Comparison of ENCODE assay signal across 15 cellular contexts in genomic region chr9:6450641-6451375, GRCh38. TPM values are rescaled to one million over a fixed set of nuclear protein-coding genes. Genes with fewer than 3 reads are reported as not detected.
DNase-seq lines count a peak whose midpoint lies in the region; FAIRE-seq and TF ChIP-seq lines count a peak whose summit lies in the region.
"Had no signal": no experiment of that assay in that cellular context is flagged by ENCODE, and none has a peak within 500 bp of the region (broad histone marks: within the 10 kb centered on the region; RNA-seq: fewer than 3 reads in every experiment).

No MANE protein-coding gene starts in this region.

- no peak for DNase-seq in CD8-positive, alpha-beta memory T cell
- peak; percentile 20 for DNase-seq in amniotic epithelial cell (ENCODE audit: low read depth)
- DNase-seq in endodermal cell: no peak
- no peak for DNase-seq in progenitor cell of endocrine pancreas (ENCODE audit: low spot score, unreplicated experiment)
- DNase-seq in D721Med (ENCODE audit: insufficient read length, low spot score): no peak
- DNase-seq in kidney glomerular epithelial cell (lab: John Stamatoyannopoulos, UW): no peak
- no peak for DNase-seq in activated CD4-positive, alpha-beta T cell treated with anti-CD3 and anti-CD28 coated beads, Interleukin-2, amount 10 ng/mL, durations not matched to agents 7 days and 5 days
- DNase-seq: HCEC 1CT, NCI-H1417 treated with DMSO at 0.1 percent for 48 hours, NCI-H2029, NCI-H2171 treated with DMSO at 0.1 percent for 48 hours, NCI-H510A treated with DMSO at 0.1 percent for 48 hours, SHP77 had no signal

- H3K27me3 Mint-ChIP-seq in CD8-positive, alpha-beta memory T cell: no peaks in the 10 kb centered on the region
- H3K27me3 Mint-ChIP-seq in endodermal cell (ENCODE audit: insufficient read depth) (no peaks in the 10 kb centered on the region), progenitor cell of endocrine pancreas (no peaks in the 10 kb centered on the region)
- H3K27me3 Mint-ChIP-seq in activated CD4-positive, alpha-beta T cell treated with anti-CD3 and anti-CD28 coated beads, Interleukin-2, amount 10 ng/mL, durations not matched to agents 7 days and 5 days: no peaks in the 10 kb centered on the region
- H3K27me3 Mint-ChIP-seq: IgD-negative memory B cell had no signal

- peaks cover 34% of the 10 kb centered on the region for H3K4me1 ChIP-seq in CD8-positive, alpha-beta memory T cell (ENCODE audit: insufficient read depth, low read length)
- H3K4me1 ChIP-seq in endodermal cell (ENCODE audit: control insufficient read depth, insufficient read depth, low read length): peaks cover 12% of the 10 kb centered on the region

- CTCF ChIA-PET in CD8-positive, alpha-beta memory T cell (lab: Charles Lee): no interaction called here
- CTCF ChIA-PET in activated CD4-positive, alpha-beta T cell treated with anti-CD3 and anti-CD28 coated beads, Interleukin-2, amount 10 ng/mL, durations not matched to agents 7 days and 5 days (lab: Charles Lee): interaction anchor here (0.6 kb wide), 1 partner anchor 11 kb away, joined by 3 read pairs; no protein-coding TSS in a partner anchor

- no peak for FAIRE-seq in D721Med (lab: Jason Lieb, UNC)
- FAIRE-seq: RCC 7860 had no signal

- TF ChIP-seq CTCF in endodermal cell (conservative IDR thresholded peaks at IDR 0.05): no peak
- no peak for TF ChIP-seq CTCF in progenitor cell of endocrine pancreas (IDR thresholded peaks at IDR 0.05; ENCODE audit: unreplicated experiment)
- no peak for TF ChIP-seq CTCF in D721Med (IDR thresholded peaks at IDR 0.05; ENCODE audit: insufficient read depth, missing control alignments)

- no peaks in the 10 kb centered on the region for H3K9me3 ChIP-seq in CD8-positive, alpha-beta memory T cell (ENCODE audit: low read length)
- no peaks in the 10 kb centered on the region for H3K9me3 ChIP-seq in endodermal cell (ENCODE audit: control insufficient read depth, low read length)

- no peak overlapping the region for H3K4me3 ChIP-seq in CD8-positive, alpha-beta memory T cell (ENCODE audit: low read length)
- peak overlapping the region; percentile 57 for H3K4me3 ChIP-seq in endodermal cell (ENCODE audit: low read length)

- WGBS in endodermal cell (ENCODE audit: insufficient coverage in 1 of 2, insufficient read length in 1 of 2), 2 experiments: 88 to 100% methylated on average over 1 to 5 of the region's 5 CpGs

- H3K27ac Mint-ChIP-seq in CD8-positive, alpha-beta memory T cell: peak overlapping the region in 5 of 8 donors; percentile 1 to 22 (median 7)
- H3K27ac Mint-ChIP-seq in endodermal cell (peak overlapping the region; percentile 59), progenitor cell of endocrine pancreas (peak overlapping the region; percentile 60)
- H3K27ac Mint-ChIP-seq in activated CD4-positive, alpha-beta T cell treated with anti-CD3 and anti-CD28 coated beads, Interleukin-2, amount 10 ng/mL, durations not matched to agents 7 days and 5 days: no peak overlapping the region

- peaks cover 73 to 87% (median 77%) of the 10 kb centered on the region in 3 donors for H3K4me1 Mint-ChIP-seq in CD8-positive, alpha-beta memory T cell
- H3K4me1 Mint-ChIP-seq in endodermal cell (peaks cover 44% of the 10 kb centered on the region), progenitor cell of endocrine pancreas (ENCODE audit: low read depth) (peaks cover 33% of the 10 kb centered on the region)
- H3K4me1 Mint-ChIP-seq in activated CD4-positive, alpha-beta T cell treated with anti-CD3 and anti-CD28 coated beads, Interleukin-2, amount 10 ng/mL, durations not matched to agents 7 days and 5 days: peaks cover 29% of the 10 kb centered on the region

- no peaks in the 10 kb centered on the region for H3K36me3 ChIP-seq in CD8-positive, alpha-beta memory T cell (ENCODE audit: insufficient read depth, low read length)
- H3K36me3 ChIP-seq in endodermal cell (ENCODE audit: control insufficient read depth, insufficient read depth, low read length): peaks cover 10% of the 10 kb centered on the region

- no peak overlapping the region for H3K27ac ChIP-seq in CD8-positive, alpha-beta memory T cell (ENCODE audit: low read depth, low read length)
- peak overlapping the region; percentile 16 for H3K27ac ChIP-seq in endodermal cell (ENCODE audit: low read depth, low read length)

- H3K27me3 ChIP-seq in CD8-positive, alpha-beta memory T cell (ENCODE audit: insufficient read depth, low read length, poor library complexity, severe bottlenecking): no peaks in the 10 kb centered on the region
- no peaks in the 10 kb centered on the region for H3K27me3 ChIP-seq in endodermal cell (ENCODE audit: control insufficient read depth, insufficient read depth, low read length, poor library complexity, severe bottlenecking)

- peak overlapping the region; percentile 27 for H3K9ac ChIP-seq in endodermal cell (ENCODE audit: extremely low read depth, low read length, poor library complexity, severe bottlenecking)

- H3K9me3 Mint-ChIP-seq in CD8-positive, alpha-beta memory T cell: no peaks in the 10 kb centered on the region
- peaks cover 2% of the 10 kb centered on the region for H3K9me3 Mint-ChIP-seq in endodermal cell
- H3K9me3 Mint-ChIP-seq in progenitor cell of endocrine pancreas (ENCODE audit: low read depth): peaks cover 4% of the 10 kb centered on the region
- peaks cover 4% of the 10 kb centered on the region for H3K9me3 Mint-ChIP-seq in activated CD4-positive, alpha-beta T cell treated with anti-CD3 and anti-CD28 coated beads, Interleukin-2, amount 10 ng/mL, durations not matched to agents 7 days and 5 days

- H3K4me3 Mint-ChIP-seq in CD8-positive, alpha-beta memory T cell: peak overlapping the region in 3 of 7 donors; percentile 17 to 43 (median 21)
- H3K4me3 Mint-ChIP-seq in endodermal cell: no peak overlapping the region
- H3K4me3 Mint-ChIP-seq in progenitor cell of endocrine pancreas (ENCODE audit: low read depth): no peak overlapping the region
- no peak overlapping the region for H3K4me3 Mint-ChIP-seq in activated CD4-positive, alpha-beta T cell treated with anti-CD3 and anti-CD28 coated beads, Interleukin-2, amount 10 ng/mL, durations not matched to agents 7 days and 5 days
- H3K4me3 Mint-ChIP-seq: IgD-negative memory B cell had no signal

- peaks cover 6 to 16% (median 12%) of the 10 kb centered on the region in 3 donors for H3K36me3 Mint-ChIP-seq in CD8-positive, alpha-beta memory T cell
- H3K36me3 Mint-ChIP-seq in endodermal cell (ENCODE audit: low read depth) (peaks cover 20% of the 10 kb centered on the region), progenitor cell of endocrine pancreas (ENCODE audit: insufficient read depth) (peaks cover 17% of the 10 kb centered on the region)
- peaks cover 44% of the 10 kb centered on the region for H3K36me3 Mint-ChIP-seq in activated CD4-positive, alpha-beta T cell treated with anti-CD3 and anti-CD28 coated beads, Interleukin-2, amount 10 ng/mL, durations not matched to agents 7 days and 5 days (ENCODE audit: low read depth)

- POLR2A ChIA-PET in CD8-positive, alpha-beta memory T cell (lab: Charles Lee): no interaction called here
- POLR2A ChIA-PET in activated CD4-positive, alpha-beta T cell treated with anti-CD3 and anti-CD28 coated beads, Interleukin-2, amount 10 ng/mL, durations not matched to agents 7 days and 5 days (lab: Charles Lee): no interaction called here

RNA-seq across cellular contexts. Expression of gene UHRF2, which starts 37.8 kb away (rescaled TPM):
- total RNA-seq in CD8-positive, alpha-beta memory T cell: 10 to 100 TPM; 50.8 to 55.2 TPM
- polyA plus RNA-seq in CD8-positive, alpha-beta memory T cell: 12.9 TPM
- total RNA-seq in endodermal cell (10 to 100 TPM; 69.4 to 83.2 TPM), progenitor cell of endocrine pancreas (88.6 and 89.9 TPM in 2 replicates)
- 51.8 TPM for polyA plus RNA-seq in endodermal cell (2013, experiment 1 of 2)
- polyA plus RNA-seq in endodermal cell (2013, experiment 2 of 2): 50.1 TPM
- 10 to 100 TPM; 69.8 to 75.8 TPM for total RNA-seq in activated CD4-positive, alpha-beta T cell treated with anti-CD3 and anti-CD28 coated beads, Interleukin-2, amount 10 ng/mL, durations not matched to agents 7 days and 5 days
